Comparison of ENCODE assay signal across 8 cellular contexts in genomic region chr5:52798952-52799351, GRCh38. TPM values are rescaled to one million over a fixed set of nuclear protein-coding genes. Genes with fewer than 3 reads are reported as not detected.
DNase-seq lines count a peak whose midpoint lies in the region; ATAC-seq and TF ChIP-seq lines count a peak whose summit lies in the region.

No MANE protein-coding gene starts in this region.

- no peaks in the 10 kb centered on the region for H3K9me3 Mint-ChIP-seq in T-helper 1 cell treated with Interleukin-12 subunit alpha and Interleukin-12 subunit beta and Interleukin-4 antibody, amounts not matched to agents 30 μg/mL and 1 μg/mL, for 36 hours
- no peaks in the 10 kb centered on the region for H3K9me3 Mint-ChIP-seq in activated CD8-positive, alpha-beta T cell treated with anti-CD3 and anti-CD28 coated beads for 36 hours
- H3K9me3 Mint-ChIP-seq in immature natural killer cell, result no peaks in the 10 kb centered on the region

- ATAC-seq in activated CD8-positive, alpha-beta T cell treated with anti-CD3 and anti-CD28 coated beads for 36 hours, result no peak

- H3K36me3 ChIP-seq in stomach smooth muscle (ENCODE audit: control insufficient read depth in 2 of 2, insufficient read depth in 2 of 2, low read length in 2 of 2), result peaks cover 6 to 11% of the 10 kb centered on the region in 2 donors

- peaks cover 30% of the 10 kb centered on the region for H3K4me1 ChIP-seq in stomach smooth muscle (ENCODE audit: control insufficient read depth, insufficient read depth, low read length)

- peak overlapping the region; percentile 98 for H3K27ac Mint-ChIP-seq in T-helper 1 cell treated with Interleukin-12 subunit alpha and Interleukin-12 subunit beta and Interleukin-4 antibody, amounts not matched to agents 30 μg/mL and 1 μg/mL, for 36 hours
- peak overlapping the region; percentile 97 for H3K27ac Mint-ChIP-seq in activated CD8-positive, alpha-beta T cell treated with anti-CD3 and anti-CD28 coated beads for 36 hours
- peak overlapping the region; percentile 81 to 97 (median 90) for H3K27ac Mint-ChIP-seq in immature natural killer cell

- no peaks in the 10 kb centered on the region for H3K27me3 ChIP-seq in stomach smooth muscle (ENCODE audit: control insufficient read depth in 1 of 2, insufficient read depth in 2 of 2, low read length in 2 of 2)

- CTCF ChIA-PET in activated CD8-positive, alpha-beta T cell treated with anti-CD3 and anti-CD28 coated beads for 36 hours (lab: Charles Lee), result interaction anchor here (0.8 to 2.0 kb wide), 16 partner anchors 10 to 150 kb away, joined by 3 to 14 read pairs (median 4); partner anchors contain the start of genes ITGA1 and PELO

- peaks cover 27% of the 10 kb centered on the region for H3K36me3 Mint-ChIP-seq in T-helper 1 cell treated with Interleukin-12 subunit alpha and Interleukin-12 subunit beta and Interleukin-4 antibody, amounts not matched to agents 30 μg/mL and 1 μg/mL, for 36 hours (ENCODE audit: low read depth)
- H3K36me3 Mint-ChIP-seq in activated CD8-positive, alpha-beta T cell treated with anti-CD3 and anti-CD28 coated beads for 36 hours (ENCODE audit: low read depth), result peaks cover 32% of the 10 kb centered on the region
- H3K36me3 Mint-ChIP-seq in immature natural killer cell, result peaks cover 0 to 3% (median 0%) of the 10 kb centered on the region in 3 donors

- H3K9me3 ChIP-seq in stomach smooth muscle (ENCODE audit: control insufficient read depth in 2 of 2, low read length in 2 of 2), result no peaks in the 10 kb centered on the region

- intact Hi-C loops in activated CD8-positive, alpha-beta T cell treated with anti-CD3 and anti-CD28 coated beads for 36 hours (cut with micrococcal nuclease), result no loop called here

- peaks cover 15% of the 10 kb centered on the region for H3K27me3 Mint-ChIP-seq in T-helper 1 cell treated with Interleukin-12 subunit alpha and Interleukin-12 subunit beta and Interleukin-4 antibody, amounts not matched to agents 30 μg/mL and 1 μg/mL, for 36 hours (ENCODE audit: low read depth)
- H3K27me3 Mint-ChIP-seq in activated CD8-positive, alpha-beta T cell treated with anti-CD3 and anti-CD28 coated beads for 36 hours, result no peaks in the 10 kb centered on the region
- peaks cover 11 to 17% (median 12%) of the 10 kb centered on the region in 3 donors for H3K27me3 Mint-ChIP-seq in immature natural killer cell (ENCODE audit: low read depth in 3 of 3)

- peak overlapping the region; percentile 72 to 92 for H3K9ac ChIP-seq in stomach smooth muscle (ENCODE audit: low read length in 2 of 2)

- peak overlapping the region; percentile 97 for H3K4me3 Mint-ChIP-seq in T-helper 1 cell treated with Interleukin-12 subunit alpha and Interleukin-12 subunit beta and Interleukin-4 antibody, amounts not matched to agents 30 μg/mL and 1 μg/mL, for 36 hours
- H3K4me3 Mint-ChIP-seq in activated CD8-positive, alpha-beta T cell treated with anti-CD3 and anti-CD28 coated beads for 36 hours, result peak overlapping the region; percentile 97
- H3K4me3 Mint-ChIP-seq in immature natural killer cell, result peak overlapping the region; percentile 95 to 99 (median 96)

- peak overlapping the region; percentile 84 for H3K27ac ChIP-seq in stomach smooth muscle (ENCODE audit: low read length)

- peaks cover 37% of the 10 kb centered on the region for H3K4me1 Mint-ChIP-seq in T-helper 1 cell treated with Interleukin-12 subunit alpha and Interleukin-12 subunit beta and Interleukin-4 antibody, amounts not matched to agents 30 μg/mL and 1 μg/mL, for 36 hours (ENCODE audit: low read depth)
- peaks cover 36% of the 10 kb centered on the region for H3K4me1 Mint-ChIP-seq in activated CD8-positive, alpha-beta T cell treated with anti-CD3 and anti-CD28 coated beads for 36 hours (ENCODE audit: low read depth)
- peaks cover 34 to 60% of the 10 kb centered on the region in 2 donors for H3K4me1 Mint-ChIP-seq in immature natural killer cell

- no peak for DNase-seq in T-helper 1 cell
- no peak for DNase-seq in activated CD8-positive, alpha-beta T cell treated with anti-CD3 and anti-CD28 coated beads for 36 hours
- DNase-seq in immature natural killer cell, result no peak
- no peak for DNase-seq in H4 (ENCODE audit: low spot score)
- no peak for DNase-seq in nucleus accumbens (lab: John Stamatoyannopoulos, UW)
- DNase-seq in glomerular visceral epithelial cell (ENCODE audit: extremely low spot score), result no peak

- peak overlapping the region; percentile 83 to 96 for H3K4me3 ChIP-seq in stomach smooth muscle (ENCODE audit: low read length in 2 of 2)

- POLR2A ChIA-PET in activated CD8-positive, alpha-beta T cell treated with anti-CD3 and anti-CD28 coated beads for 36 hours (lab: Charles Lee), result interaction anchor here (0.7 to 3.0 kb wide), 8 partner anchors 9 to 200 kb away, joined by 3 to 16 read pairs (median 5); partner anchors contain the start of genes ITGA1 and PELO

- TF ChIP-seq CTCF in activated CD8-positive, alpha-beta T cell treated with anti-CD3 and anti-CD28 coated beads for 36 hours (IDR thresholded peaks at IDR 0.05), result no peak

RNA-seq across cellular contexts. Expression of gene ITGA1, which starts 11.2 kb away (rescaled TPM):
- 1 to 10 TPM; 5.1 to 6.0 TPM for total RNA-seq in activated CD8-positive, alpha-beta T cell treated with anti-CD3 and anti-CD28 coated beads for 36 hours
- polyA plus RNA-seq in immature natural killer cell, result 1 to 10 TPM in 1 of 3 donors, not detected in 2; 7.3 TPM
- total RNA-seq in H4 (2014; rRNA removed; shearing (Covaris generic)), result 16.0 and 23.8 TPM in 2 replicates

RNA-seq across cellular contexts. Expression of gene PELO, which starts 11.2 kb away (rescaled TPM):
- total RNA-seq in activated CD8-positive, alpha-beta T cell treated with anti-CD3 and anti-CD28 coated beads for 36 hours, result 10 to 100 TPM; 25.4 to 26.0 TPM
- 10 to 100 TPM in 1 of 3 donors, 1 to 10 TPM in 2; 1.3 to 10.5 (median 2.3) TPM for polyA plus RNA-seq in immature natural killer cell
- 24.4 and 25.7 TPM in 2 replicates for total RNA-seq in H4 (2014; rRNA removed; shearing (Covaris generic))
